In the genomic region with DNA sequence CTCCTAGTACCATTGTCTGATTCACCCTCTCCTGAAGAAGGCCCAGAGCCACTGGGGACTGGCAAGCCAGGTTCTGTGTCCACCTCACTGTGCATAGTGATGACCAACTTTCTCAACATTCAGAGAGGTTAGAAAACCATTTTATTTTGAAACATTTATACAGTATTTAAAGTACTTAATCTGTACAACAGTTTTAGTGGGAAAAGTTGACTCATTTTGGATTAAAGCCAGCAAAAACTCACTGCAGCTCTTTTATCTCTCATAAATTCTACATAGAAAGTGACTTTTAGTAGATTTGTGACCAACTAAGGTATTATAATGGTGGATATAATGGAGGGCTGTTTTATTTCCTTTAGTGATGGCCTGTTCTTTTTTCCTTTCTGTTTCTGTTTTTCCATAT, we compare ENCODE assay signal across 14 cellular contexts. TPM values are rescaled to one million over a fixed set of nuclear protein-coding genes. Genes with fewer than 3 reads are reported as not detected.
DNase-seq lines count a peak whose midpoint lies in the region; ATAC-seq and TF ChIP-seq lines count a peak whose summit lies in the region.
"Had no signal": no experiment of that assay in that cellular context is flagged by ENCODE, and none has a peak within 500 bp of the region (broad histone marks: within the 10 kb centered on the region; RNA-seq: fewer than 3 reads in every experiment).

No MANE protein-coding gene starts in this region.

- H3K79me2 ChIP-seq in fibroblast of lung (ENCODE audit: control insufficient read depth, insufficient read depth, low read length), result no peaks in the 10 kb centered on the region

- peak; percentile 78 for ATAC-seq in SK-N-SH treated with all-trans-retinoic acid at 6 μM for 48 hours
- ATAC-seq: activated CD4-positive, CD25-positive, alpha-beta regulatory T cell treated with anti-CD3 and anti-CD28 coated beads, Interleukin-2, amount 50 U/mL, for 24 hours; left ventricle myocardium superior had no signal

- H3K36me3 ChIP-seq in fibroblast of lung (ENCODE audit: control insufficient read depth, insufficient read depth, low read length), result no peaks in the 10 kb centered on the region
- H3K36me3 ChIP-seq: sigmoid colon had no signal

- TF ChIP-seq CTCF in fibroblast of lung (conservative IDR thresholded peaks at IDR 0.05 in 1 of 2, IDR thresholded peaks at IDR 0.05 in 1 of 2; ENCODE audit: low read depth in 1 of 2, low read length in 2 of 2), result no peak
- no peak for TF ChIP-seq CTCF in retinal pigment epithelial cell (conservative IDR thresholded peaks at IDR 0.05; ENCODE audit: low read depth, low read length)

- peak; percentile 33 for DNase-seq in DMS 273 (lab: John Stamatoyannopoulos, UW; ENCODE audit: unreplicated experiment)
- no peak for DNase-seq in DMS 273 treated with DMSO at 0.1 percent for 48 hours (lab: John Stamatoyannopoulos, UW)
- peak; percentile 68 to 83 for DNase-seq in fibroblast of lung (ENCODE audit: low read depth in 2 of 2)
- peak; percentile 69 for DNase-seq in retinal pigment epithelial cell (ENCODE audit: low read depth)
- no peak for DNase-seq in pons (ENCODE audit: low spot score)
- DNase-seq in NCI-H146 (lab: John Stamatoyannopoulos, UW), result no peak
- no peak for DNase-seq in stimulated activated CD4-positive, alpha-beta T cell treated with anti-CD3 and anti-CD28 coated beads, Interleukin-1b, Interleukin-23, amount 100 ng/mL, for 48 hours
- DNase-seq: activated naive CD4-positive, alpha-beta T cell treated with anti-CD3 and anti-CD28 coated beads, Interleukin-2, amount 50 U/mL, for 16 hours; left ventricle myocardium superior; NCI-H187; sigmoid colon had no signal

- H3K9ac ChIP-seq in fibroblast of lung (ENCODE audit: insufficient read depth, low read length), result no peak overlapping the region

- no peak overlapping the region for H3K4me2 ChIP-seq in fibroblast of lung (ENCODE audit: extremely low read depth, insufficient read depth, low read length)

- no peak overlapping the region for H3K27ac ChIP-seq in fibroblast of lung (ENCODE audit: insufficient read depth, low read length)
- H3K27ac ChIP-seq: 22Rv1, sigmoid colon had no signal

- H3K9me3 ChIP-seq in fibroblast of lung (ENCODE audit: control insufficient read depth, insufficient read depth, low read depth, low read length), result no peaks in the 10 kb centered on the region
- H3K9me3 ChIP-seq: sigmoid colon had no signal

- no peak overlapping the region for H2AFZ ChIP-seq in fibroblast of lung (ENCODE audit: low read length)

- H3K27me3 ChIP-seq in fibroblast of lung (ENCODE audit: control insufficient read depth, insufficient read depth, low read length), result no peaks in the 10 kb centered on the region
- H3K27me3 ChIP-seq: sigmoid colon had no signal

- no peak overlapping the region for H3K4me3 ChIP-seq in fibroblast of lung (replicated peaks in 1 of 4; ENCODE audit: control extremely low read depth in 1 of 4, insufficient read depth in 1 of 4, low read depth in 3 of 4, low read length in 4 of 4)
- no peak overlapping the region for H3K4me3 ChIP-seq in retinal pigment epithelial cell (ENCODE audit: low read length)
- H3K4me3 ChIP-seq: sigmoid colon had no signal

- H3K4me1 ChIP-seq in fibroblast of lung (ENCODE audit: control insufficient read depth, extremely low read depth, insufficient read depth, low read length), result peaks cover 8% of the 10 kb centered on the region

- no peaks in the 10 kb centered on the region for H4K20me1 ChIP-seq in fibroblast of lung (ENCODE audit: control insufficient read depth, extremely low read depth, insufficient read depth, low read length)

TF ChIP-seq in SK-N-SH treated with all-trans-retinoic acid at 6 μM for 48 hours, 23 proteins besides CTCF, POLR2A, EP300 and RAD21 (continues in another document):
- TF ChIP-seq ESRRG (CRISPR knock-in tag; IDR thresholded peaks at IDR 0.05) (no peak), TOX (CRISPR knock-in tag; IDR thresholded peaks at IDR 0.05; ENCODE audit: borderline replicate concordance) (peak; percentile 88), ZNF565 (CRISPR knock-in tag; conservative IDR thresholded peaks at IDR 0.05; ENCODE audit: low read depth) (no peak), CSDC2 (CRISPR knock-in tag; IDR thresholded peaks at IDR 0.05) (no peak), BACH2 (CRISPR knock-in tag; IDR thresholded peaks at IDR 0.05; ENCODE audit: borderline replicate concordance) (no peak), TCF4 (CRISPR knock-in tag; IDR thresholded peaks at IDR 0.05; ENCODE audit: borderline replicate concordance) (no peak), ZNF70 (CRISPR knock-in tag; IDR thresholded peaks at IDR 0.05) (no peak), GLIS3 (CRISPR knock-in tag; IDR thresholded peaks at IDR 0.05) (no peak), ZNF8 (CRISPR knock-in tag; IDR thresholded peaks at IDR 0.05) (no peak), ARNTL (CRISPR knock-in tag; IDR thresholded peaks at IDR 0.05; ENCODE audit: borderline replicate concordance, low read depth) (no peak), OSR1 (CRISPR knock-in tag; IDR thresholded peaks at IDR 0.05) (no peak), RARB (CRISPR knock-in tag; IDR thresholded peaks at IDR 0.05) (peak; percentile 50; the same call in 1 of the 2 replicates), PPARA (CRISPR knock-in tag; IDR thresholded peaks at IDR 0.05; ENCODE audit: borderline replicate concordance) (no peak)
- TF ChIP-seq, protein P1, sequence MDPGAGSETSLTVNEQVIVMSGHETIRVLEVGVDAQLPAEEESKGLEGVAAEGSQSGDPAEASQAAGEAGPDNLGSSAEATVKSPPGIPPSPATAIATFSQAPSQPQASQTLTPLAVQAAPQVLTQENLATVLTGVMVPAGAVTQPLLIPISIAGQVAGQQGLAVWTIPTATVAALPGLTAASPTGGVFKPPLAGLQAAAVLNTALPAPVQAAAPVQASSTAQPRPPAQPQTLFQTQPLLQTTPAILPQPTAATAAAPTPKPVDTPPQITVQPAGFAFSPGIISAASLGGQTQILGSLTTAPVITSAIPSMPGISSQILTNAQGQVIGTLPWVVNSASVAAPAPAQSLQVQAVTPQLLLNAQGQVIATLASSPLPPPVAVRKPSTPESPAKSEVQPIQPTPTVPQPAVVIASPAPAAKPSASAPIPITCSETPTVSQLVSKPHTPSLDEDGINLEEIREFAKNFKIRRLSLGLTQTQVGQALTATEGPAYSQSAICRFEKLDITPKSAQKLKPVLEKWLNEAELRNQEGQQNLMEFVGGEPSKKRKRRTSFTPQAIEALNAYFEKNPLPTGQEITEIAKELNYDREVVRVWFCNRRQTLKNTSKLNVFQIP (CRISPR knock-in tag; IDR thresholded peaks at IDR 0.05; ENCODE audit: borderline replicate concordance, low read depth), result peak; percentile 21; the same call in 1 of the 2 replicates
- TF ChIP-seq, protein P2, sequence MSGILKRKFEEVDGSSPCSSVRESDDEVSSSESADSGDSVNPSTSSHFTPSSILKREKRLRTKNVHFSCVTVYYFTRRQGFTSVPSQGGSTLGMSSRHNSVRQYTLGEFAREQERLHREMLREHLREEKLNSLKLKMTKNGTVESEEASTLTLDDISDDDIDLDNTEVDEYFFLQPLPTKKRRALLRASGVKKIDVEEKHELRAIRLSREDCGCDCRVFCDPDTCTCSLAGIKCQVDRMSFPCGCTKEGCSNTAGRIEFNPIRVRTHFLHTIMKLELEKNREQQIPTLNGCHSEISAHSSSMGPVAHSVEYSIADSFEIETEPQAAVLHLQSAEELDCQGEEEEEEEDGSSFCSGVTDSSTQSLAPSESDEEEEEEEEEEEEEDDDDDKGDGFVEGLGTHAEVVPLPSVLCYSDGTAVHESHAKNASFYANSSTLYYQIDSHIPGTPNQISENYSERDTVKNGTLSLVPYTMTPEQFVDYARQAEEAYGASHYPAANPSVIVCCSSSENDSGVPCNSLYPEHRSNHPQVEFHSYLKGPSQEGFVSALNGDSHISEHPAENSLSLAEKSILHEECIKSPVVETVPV (CRISPR knock-in tag; IDR thresholded peaks at IDR 0.05), result no peak
- TF ChIP-seq, protein P3, sequence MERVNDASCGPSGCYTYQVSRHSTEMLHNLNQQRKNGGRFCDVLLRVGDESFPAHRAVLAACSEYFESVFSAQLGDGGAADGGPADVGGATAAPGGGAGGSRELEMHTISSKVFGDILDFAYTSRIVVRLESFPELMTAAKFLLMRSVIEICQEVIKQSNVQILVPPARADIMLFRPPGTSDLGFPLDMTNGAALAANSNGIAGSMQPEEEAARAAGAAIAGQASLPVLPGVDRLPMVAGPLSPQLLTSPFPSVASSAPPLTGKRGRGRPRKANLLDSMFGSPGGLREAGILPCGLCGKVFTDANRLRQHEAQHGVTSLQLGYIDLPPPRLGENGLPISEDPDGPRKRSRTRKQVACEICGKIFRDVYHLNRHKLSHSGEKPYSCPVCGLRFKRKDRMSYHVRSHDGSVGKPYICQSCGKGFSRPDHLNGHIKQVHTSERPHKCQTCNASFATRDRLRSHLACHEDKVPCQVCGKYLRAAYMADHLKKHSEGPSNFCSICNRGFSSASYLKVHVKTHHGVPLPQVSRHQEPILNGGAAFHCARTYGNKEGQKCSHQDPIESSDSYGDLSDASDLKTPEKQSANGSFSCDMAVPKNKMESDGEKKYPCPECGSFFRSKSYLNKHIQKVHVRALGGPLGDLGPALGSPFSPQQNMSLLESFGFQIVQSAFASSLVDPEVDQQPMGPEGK (CRISPR knock-in tag; IDR thresholded peaks at IDR 0.05; ENCODE audit: borderline replicate concordance), result peak; percentile 84; the same call in 1 of the 2 replicates
- TF ChIP-seq, protein P4, sequence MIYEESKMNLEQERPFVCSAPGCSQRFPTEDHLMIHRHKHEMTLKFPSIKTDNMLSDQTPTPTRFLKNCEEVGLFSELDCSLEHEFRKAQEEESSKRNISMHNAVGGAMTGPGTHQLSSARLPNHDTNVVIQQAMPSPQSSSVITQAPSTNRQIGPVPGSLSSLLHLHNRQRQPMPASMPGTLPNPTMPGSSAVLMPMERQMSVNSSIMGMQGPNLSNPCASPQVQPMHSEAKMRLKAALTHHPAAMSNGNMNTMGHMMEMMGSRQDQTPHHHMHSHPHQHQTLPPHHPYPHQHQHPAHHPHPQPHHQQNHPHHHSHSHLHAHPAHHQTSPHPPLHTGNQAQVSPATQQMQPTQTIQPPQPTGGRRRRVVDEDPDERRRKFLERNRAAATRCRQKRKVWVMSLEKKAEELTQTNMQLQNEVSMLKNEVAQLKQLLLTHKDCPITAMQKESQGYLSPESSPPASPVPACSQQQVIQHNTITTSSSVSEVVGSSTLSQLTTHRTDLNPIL (CRISPR knock-in tag; IDR thresholded peaks at IDR 0.05; ENCODE audit: low read depth), result 0 out of 2 replicates have a peak, but pooled peaks have one; percentile 32

RNA-seq across cellular contexts. Expression of a gene that starts 9.7 kb away (rescaled TPM):
- 88.2 and 118 TPM in 2 replicates for total RNA-seq in fibroblast of lung
- polyA plus RNA-seq in fibroblast of lung, result 16.7 and 16.8 TPM in 2 replicates
- 4.2 and 7.6 TPM in 2 replicates for polyA plus RNA-seq in fibroblast of lung (2012)
- polyA minus RNA-seq in fibroblast of lung (ENCODE audit: low replicate concordance), result 86.0 and 114 TPM in 2 replicates

Comparison
In these comparisons a context has a peak if more than half of its experiments do, and no peak if none do; other contexts are left out.
1. DNase-seq: peak in DMS 273 (single experiment), fibroblast of lung (2 of 2) and retinal pigment epithelial cell (single experiment); none in DMS 273 treated with DMSO at 0.1 percent for 48 hours (single experiment), pons (single experiment), NCI-H146 (single experiment) and stimulated activated CD4-positive, alpha-beta T cell treated with anti-CD3 and anti-CD28 coated beads, Interleukin-1b, Interleukin-23, amount 100 ng/mL, for 48 hours (single experiment).